Comparison of ENCODE assay signal across 11 cellular contexts in genomic region chr1:229068266-229069043, GRCh38.
DNase-seq lines count a peak whose midpoint lies in the region; ATAC-seq and TF ChIP-seq lines count a peak whose summit lies in the region.
"Had no signal": no experiment of that assay in that cellular context is flagged by ENCODE, and none has a peak within 500 bp of the region (broad histone marks: within the 10 kb centered on the region; RNA-seq: fewer than 3 reads in every experiment).

No MANE protein-coding gene starts in this region.

- H3K4me3 ChIP-seq in mammary epithelial cell (replicated peaks in 1 of 3; ENCODE audit: insufficient read depth in 1 of 3, low read depth in 2 of 3, low read length in 3 of 3): no peak overlapping the region
- H3K4me3 ChIP-seq: skin epidermis had no signal

- H3K4me1 Mint-ChIP-seq in MCF 10A (ENCODE audit: insufficient read depth, unreplicated experiment) (peaks cover 27% of the 10 kb centered on the region), endothelial cell (ENCODE audit: unreplicated experiment) (peaks cover 2% of the 10 kb centered on the region)

- no peak overlapping the region for H3K4me2 ChIP-seq in mammary epithelial cell (ENCODE audit: insufficient read depth, low read depth, low read length)

- H3K27me3 ChIP-seq in mammary epithelial cell (ENCODE audit: insufficient read depth, low read length): peaks cover 11% of the 10 kb centered on the region

- no peaks in the 10 kb centered on the region for H3K79me2 ChIP-seq in mammary epithelial cell (ENCODE audit: insufficient read depth, low read length)

- TF ChIP-seq CTCF in MCF 10A (IDR thresholded peaks at IDR 0.05; ENCODE audit: unreplicated experiment) (no peak), mammary epithelial cell (conservative IDR thresholded peaks at IDR 0.05 in 1 of 2, IDR thresholded peaks at IDR 0.05 in 1 of 2; ENCODE audit: extremely low read depth in 1 of 2, insufficient read depth in 1 of 2, low read depth in 1 of 2, low read length in 2 of 2) (no peak), endothelial cell (IDR thresholded peaks at IDR 0.05; ENCODE audit: unreplicated experiment) (no peak)

- no peaks in the 10 kb centered on the region for H3K9me3 ChIP-seq in mammary epithelial cell (replicated peaks; ENCODE audit: insufficient read depth, low read length)

- DNase-seq in MCF 10A (ENCODE audit: unreplicated experiment) (peak; percentile 65), mammary epithelial cell (no peak), endothelial cell (ENCODE audit: low spot score) (no peak), mucosa of gallbladder (ENCODE audit: low spot score) (peak; percentile 39), DMS153 (lab: John Stamatoyannopoulos, UW) (no peak)
- no peak for DNase-seq in activated CD4-positive, alpha-beta T cell treated with anti-CD3 and anti-CD28 coated beads for 48 hours
- DNase-seq: activated CD4-positive, alpha-beta T cell treated with anti-CD3 and anti-CD28 coated beads for 36 hours; activated naive CD8-positive, alpha-beta T cell treated with anti-CD3 and anti-CD28 coated beads, Interleukin-2, amount 50 U/mL, for 24 hours had no signal

- no peak overlapping the region for H3K27ac ChIP-seq in mammary epithelial cell (ENCODE audit: insufficient read depth, low read depth, low read length)

- no peak overlapping the region for H2AFZ ChIP-seq in mammary epithelial cell (ENCODE audit: low read depth, low read length)

- CTCF ChIA-PET in MCF 10A (lab: Yijun Ruan, JAX) (interaction anchor here (0.6 to 0.7 kb wide), 2 partner anchors 494 to 857 kb away, joined by 3 read pairs; no protein-coding TSS in a partner anchor), mammary epithelial cell (lab: Charles Lee; ENCODE audit: low non-redundant PET) (no interaction called here)

- H3K4me1 ChIP-seq in mammary epithelial cell (ENCODE audit: insufficient read depth, low read length): peaks cover 8% of the 10 kb centered on the region

- H3K9ac ChIP-seq in mammary epithelial cell (ENCODE audit: insufficient read depth, low read length): no peak overlapping the region

- WGBS in mammary epithelial cell (ENCODE audit: low coverage, missing lambda C conversion rate): 53% methylated on average over 7 of the region's 7 CpGs

- H4K20me1 ChIP-seq in mammary epithelial cell (ENCODE audit: insufficient read depth, low read length): no peaks in the 10 kb centered on the region

- H3K36me3 Mint-ChIP-seq in MCF 10A (ENCODE audit: insufficient read depth, unreplicated experiment) (no peaks in the 10 kb centered on the region), endothelial cell (ENCODE audit: low read depth, unreplicated experiment) (no peaks in the 10 kb centered on the region)

- ATAC-seq in GM18519 (IDR thresholded peaks at IDR 0.05; ENCODE audit: low FRiP score, unreplicated experiment) (no peak), GM18498 (IDR thresholded peaks at IDR 0.05; ENCODE audit: unreplicated experiment) (no peak)
- ATAC-seq: activated CD4-positive, alpha-beta T cell treated with anti-CD3 and anti-CD28 coated beads for 36 hours; activated naive CD8-positive, alpha-beta T cell treated with anti-CD3 and anti-CD28 coated beads, Interleukin-2, amount 50 U/mL, for 24 hours had no signal

- H3K27me3 Mint-ChIP-seq in MCF 10A (ENCODE audit: insufficient read depth, unreplicated experiment) (peaks cover 20% of the 10 kb centered on the region), endothelial cell (ENCODE audit: unreplicated experiment) (peaks cover 5% of the 10 kb centered on the region)
- H3K27me3 Mint-ChIP-seq: activated CD4-positive, alpha-beta T cell treated with anti-CD3 and anti-CD28 coated beads for 36 hours; activated naive CD8-positive, alpha-beta T cell treated with anti-CD3 and anti-CD28 coated beads, Interleukin-2, amount 50 U/mL, for 24 hours had no signal

- BruUV-seq in MCF 10A (replicated peaks; lab: Mats Ljungman, UMichigan) (no TSS peak), mammary epithelial cell (replicated peaks; lab: Mats Ljungman, UMichigan) (no TSS peak)

- POLR2A ChIA-PET in MCF 10A (lab: Yijun Ruan, JAX): interaction anchor here (0.6 to 1.3 kb wide), 4 partner anchors 9 to 421 kb away, joined by 3 to 5 read pairs (median 4); no protein-coding TSS in a partner anchor

- H3K27ac Mint-ChIP-seq in MCF 10A (ENCODE audit: low read depth, unreplicated experiment): no peak overlapping the region
- H3K27ac Mint-ChIP-seq in endothelial cell (ENCODE audit: unreplicated experiment): peak overlapping the region; percentile 12
- H3K27ac Mint-ChIP-seq: activated CD4-positive, alpha-beta T cell treated with anti-CD3 and anti-CD28 coated beads for 36 hours; activated naive CD8-positive, alpha-beta T cell treated with anti-CD3 and anti-CD28 coated beads, Interleukin-2, amount 50 U/mL, for 24 hours had no signal

- H3K9me3 Mint-ChIP-seq in MCF 10A (ENCODE audit: unreplicated experiment) (no peaks in the 10 kb centered on the region), endothelial cell (ENCODE audit: unreplicated experiment) (no peaks in the 10 kb centered on the region)
- H3K9me3 Mint-ChIP-seq: activated naive CD8-positive, alpha-beta T cell treated with anti-CD3 and anti-CD28 coated beads, Interleukin-2, amount 50 U/mL, for 24 hours had no signal

- intact Hi-C loops in MCF 10A (cut with micrococcal nuclease): no loop called here
- intact Hi-C loops in mammary epithelial cell (cut with micrococcal nuclease): no loop called here

- H3K36me3 ChIP-seq in mammary epithelial cell (ENCODE audit: insufficient read depth, low read length): no peaks in the 10 kb centered on the region

- dilution Hi-C loops in mammary epithelial cell (cut with HindIII; ENCODE audit: low sequenced_read_pairs): no loop called here

- in situ Hi-C loops in mammary epithelial cell (cut with MboI; ENCODE audit: low sequenced_read_pairs in 2 of 2): no loop called here

- H3K4me3 Mint-ChIP-seq in MCF 10A (ENCODE audit: unreplicated experiment): no peak overlapping the region
- no peak overlapping the region for H3K4me3 Mint-ChIP-seq in endothelial cell (ENCODE audit: unreplicated experiment)
- H3K4me3 Mint-ChIP-seq: activated CD4-positive, alpha-beta T cell treated with anti-CD3 and anti-CD28 coated beads for 36 hours; activated naive CD8-positive, alpha-beta T cell treated with anti-CD3 and anti-CD28 coated beads, Interleukin-2, amount 50 U/mL, for 24 hours had no signal

Comparison
In these comparisons a context has a peak if more than half of its experiments do, and no peak if none do; other contexts are left out.
1. DNase-seq: peak in MCF 10A (single experiment) and mucosa of gallbladder (single experiment); none in mammary epithelial cell (single experiment), endothelial cell (single experiment), DMS153 (single experiment) and activated CD4-positive, alpha-beta T cell treated with anti-CD3 and anti-CD28 coated beads for 48 hours (single experiment).